14 cellular contexts compared by ENCODE assay signal in genomic region chr5:53246042-53246836, GRCh38.
DNase-seq lines count a peak whose midpoint lies in the region; ATAC-seq and TF ChIP-seq lines count a peak whose summit lies in the region.
"Had no signal": no experiment of that assay in that cellular context is flagged by ENCODE, and none has a peak within 500 bp of the region (broad histone marks: within the 10 kb centered on the region; RNA-seq: fewer than 3 reads in every experiment).

No MANE protein-coding gene starts in this region.

- H3K4me2 ChIP-seq in IMR-90 (ENCODE audit: low read depth, low read length) = peak overlapping the region; percentile 23; the same call in 1 of the 2 replicates

- H2BK20ac ChIP-seq in IMR-90 (ENCODE audit: low read depth, low read length) = peak overlapping the region; percentile 89

- H3K4me1 ChIP-seq in IMR-90 (ENCODE audit: control insufficient read depth, insufficient read depth, low read length) = peaks cover 12% of the 10 kb centered on the region
- H3K4me1 ChIP-seq in uterus = no peaks in the 10 kb centered on the region

- no peak overlapping the region; the same call in 1 of the 2 replicates for H3K9ac ChIP-seq in IMR-90 (ENCODE audit: low read depth, low read length)

- H3K9me3 ChIP-seq in IMR-90 (ENCODE audit: control insufficient read depth, insufficient read depth, low read length) (no peaks in the 10 kb centered on the region), uterus (no peaks in the 10 kb centered on the region)
- H3K9me3 ChIP-seq: ovary, transverse colon had no signal

- peak overlapping the region; percentile 90 for H2BK5ac ChIP-seq in IMR-90 (ENCODE audit: low read depth, low read length, poor library complexity, severe bottlenecking)

- H3K56ac ChIP-seq in IMR-90 (ENCODE audit: extremely low read depth, insufficient read depth, low read length) = peak overlapping the region; percentile 52

- no peak overlapping the region for H2AK9ac ChIP-seq in IMR-90 (replicated peaks; ENCODE audit: low read depth, low read length, poor library complexity)

- H4K8ac ChIP-seq in IMR-90 (ENCODE audit: low read depth in 2 of 2, low read length in 2 of 2) = peak overlapping the region; percentile 34 to 80; a peak in 3 of 4 replicates

- peak overlapping the region; percentile 83 for H2BK120ac ChIP-seq in IMR-90 (ENCODE audit: low read depth, low read length)

- in situ Hi-C loops in IMR-90 (cut with MboI; ENCODE audit: low sequenced_read_pairs) = no loop called here

- H3K4ac ChIP-seq in IMR-90 (ENCODE audit: low read depth, low read length) = peak overlapping the region; percentile 83; the same call in 1 of the 2 replicates

- H2AFZ ChIP-seq in IMR-90 (replicated peaks; ENCODE audit: low read length, poor library complexity) = no peak overlapping the region

- H3K36me3 ChIP-seq in IMR-90 (ENCODE audit: control insufficient read depth, insufficient read depth, low read length) = no peaks in the 10 kb centered on the region
- no peaks in the 10 kb centered on the region for H3K36me3 ChIP-seq in uterus
- H3K36me3 ChIP-seq: ovary, transverse colon had no signal

- CTCF ChIA-PET in IMR-90 (lab: Yijun Ruan, JAX) = no interaction called here

- peak overlapping the region; percentile 76; the same call in 1 of the 2 replicates for H4K91ac ChIP-seq in IMR-90 (ENCODE audit: insufficient read depth, low read depth, low read length)

- 0 out of 4 replicates have a peak, but pooled peaks cover 0 to 5% of the 10 kb centered on the region in 2 experiments for H3K79me1 ChIP-seq in IMR-90 (ENCODE audit: low read depth in 1 of 2, low read length in 2 of 2)

- DNase-seq in CD1c-positive myeloid dendritic cell (ENCODE audit: extremely low spot score) = peak; percentile 33
- DNase-seq in IMR-90 = peak; percentile 94
- peak; percentile 60 for DNase-seq in astrocyte of the hippocampus (ENCODE audit: low read depth, low spot score)
- DNase-seq in kidney glomerular epithelial cell (lab: John Stamatoyannopoulos, UW) = peak; percentile 49
- no peak for DNase-seq in NCI-H69 (lab: John Stamatoyannopoulos, UW)
- DNase-seq in cerebellar cortex (ENCODE audit: low spot score) = no peak
- DNase-seq in uterus = no peak
- DNase-seq: activated CD8-positive, alpha-beta T cell treated with anti-CD3 and anti-CD28 coated beads, Interleukin-2, amount 10 ng/mL, durations not matched to agents 7 days and 5 days; activated naive CD8-positive, alpha-beta T cell treated with anti-CD3 and anti-CD28 coated beads for 36 hours; CD4-positive, alpha-beta T cell; NCI-H446; ovary; transverse colon had no signal

- H2AK5ac ChIP-seq in IMR-90 (ENCODE audit: low read depth, low read length) = peak overlapping the region; percentile 11

- WGBS in IMR-90 (ENCODE audit: extremely low coverage in 2 of 2, insufficient read length in 1 of 2), 2 experiments = no CpG with 5 or more reads among the region's 8 CpGs

- POLR2A ChIA-PET in IMR-90 (lab: Charles Lee; ENCODE audit: unreplicated experiment) = interaction anchor here (0.6 kb wide), 1 partner anchor 239 kb away, joined by 5 read pairs; no protein-coding TSS in a partner anchor

- TF ChIP-seq POLR2A in IMR-90 (IDR thresholded peaks at IDR 0.05; ENCODE audit: low read depth, low read length) (no peak), uterus (IDR thresholded peaks at IDR 0.05) (no peak)

- intact Hi-C loops in IMR-90 (cut with micrococcal nuclease) = loop anchor here (5.0 kb wide), 1 partner anchor 299 kb away; no protein-coding TSS in a partner anchor
- intact Hi-C loops in uterus (cut with DNase I; ENCODE audit: low total_unique reads) = no loop called here

- H3K27ac ChIP-seq in IMR-90 (ENCODE audit: insufficient read depth, low read length) = peak overlapping the region; percentile 10; the same call in 1 of the 2 replicates
- no peak overlapping the region for H3K27ac ChIP-seq in uterus
- H3K27ac ChIP-seq: ovary, transverse colon had no signal

- dilution Hi-C loops in IMR-90 (cut with HindIII; ENCODE audit: low sequenced_read_pairs, unreplicated experiment) = no loop called here

- ATAC-seq in IMR-90 (ENCODE audit: low read depth) (peak; percentile 63), GM18867 (IDR thresholded peaks at IDR 0.05; ENCODE audit: unreplicated experiment) (no peak)
- ATAC-seq: activated CD8-positive, alpha-beta T cell treated with anti-CD3 and anti-CD28 coated beads, Interleukin-2, amount 10 ng/mL, durations not matched to agents 7 days and 5 days had no signal

- TF ChIP-seq CTCF in IMR-90 (conservative IDR thresholded peaks at IDR 0.05; ENCODE audit: low read depth, low read length) = no peak
- no peak for TF ChIP-seq CTCF in uterus (IDR thresholded peaks at IDR 0.05)

- H4K20me1 ChIP-seq in IMR-90 (ENCODE audit: insufficient read depth, low read length) = no peaks in the 10 kb centered on the region

- H2BK15ac ChIP-seq in IMR-90 (ENCODE audit: low read depth, low read length) = peak overlapping the region; percentile 33; the same call in 1 of the 3 replicates

- peak overlapping the region; percentile 95 for H3K18ac ChIP-seq in IMR-90 (ENCODE audit: low read depth, low read length)

- H3K27me3 ChIP-seq in IMR-90 (ENCODE audit: control insufficient read depth, insufficient read depth, low read length) (no peaks in the 10 kb centered on the region), uterus (no peaks in the 10 kb centered on the region)
- H3K27me3 ChIP-seq: ovary, transverse colon had no signal

- H3K9me1 ChIP-seq in IMR-90 (ENCODE audit: insufficient read depth, low read length) = peaks cover 10% of the 10 kb centered on the region

- TF ChIP-seq RAD21 in IMR-90 (IDR thresholded peaks at IDR 0.05; ENCODE audit: low read length) = no peak

- peak overlapping the region; percentile 76 for H3K14ac ChIP-seq in IMR-90 (replicated peaks; ENCODE audit: low read depth, low read length)

- no TSS peak for BruUV-seq in IMR-90 (replicated peaks; lab: Mats Ljungman, UMichigan)

- H3K4me3 ChIP-seq in IMR-90 (ENCODE audit: insufficient read depth, low read depth, low read length) = no peak overlapping the region
- no peak overlapping the region for H3K4me3 ChIP-seq in uterus
- H3K4me3 ChIP-seq: ovary, transverse colon had no signal

- H3K23ac ChIP-seq in IMR-90 (ENCODE audit: low read depth, low read length) = peak overlapping the region; percentile 79; the same call in 1 of the 2 replicates

- peak overlapping the region; percentile 66 for H4K5ac ChIP-seq in IMR-90 (ENCODE audit: low read depth, low read length)

TF ChIP-seq in IMR-90, 13 proteins besides CTCF, POLR2A, EP300 and RAD21:
- TF ChIP-seq NFE2L2 (IDR thresholded peaks at IDR 0.05; ENCODE audit: low read depth, low read length) = peak; percentile 34; the same call in 1 of the 2 replicates
- no peak for TF ChIP-seq MAZ (IDR thresholded peaks at IDR 0.05; ENCODE audit: borderline replicate concordance, low read depth, low read length)
- TF ChIP-seq USF2 (IDR thresholded peaks at IDR 0.05; ENCODE audit: low read depth, low read length) = no peak
- peak; percentile 19; the same call in 1 of the 2 replicates for TF ChIP-seq BHLHE40 (IDR thresholded peaks at IDR 0.05; ENCODE audit: low read depth, low read length)
- peak; percentile 68 for TF ChIP-seq CEBPB (IDR thresholded peaks at IDR 0.05; ENCODE audit: low read depth, low read length)
- peak; percentile 22; the same call in 1 of the 2 replicates for TF ChIP-seq MAFK (IDR thresholded peaks at IDR 0.05; ENCODE audit: low read depth, low read length)
- no peak for TF ChIP-seq RFX5 (IDR thresholded peaks at IDR 0.05; ENCODE audit: low read depth, low read length)

Comparison
In these comparisons a context has a peak if more than half of its experiments do, and no peak if none do; other contexts are left out.
1. DNase-seq: peak in CD1c-positive myeloid dendritic cell (single experiment), IMR-90 (single experiment), astrocyte of the hippocampus (single experiment) and kidney glomerular epithelial cell (single experiment); none in NCI-H69 (single experiment), cerebellar cortex (single experiment) and uterus (0 of 2).